11 cellular contexts compared by ENCODE assay signal in genomic region chr7:150586778-150587152, GRCh38. TPM values are rescaled to one million over a fixed set of nuclear protein-coding genes. Genes with fewer than 3 reads are reported as not detected.
A peak's percentile ranks its signal among the peaks of the same experiment; 100 is the strongest.
DNase-seq lines count a peak whose midpoint lies in the region; ATAC-seq and TF ChIP-seq lines count a peak whose summit lies in the region.
"Had no signal": no experiment of that assay in that cellular context is flagged by ENCODE, and none has a peak within 500 bp of the region (broad histone marks: within the 10 kb centered on the region; RNA-seq: fewer than 3 reads in every experiment).

No MANE protein-coding gene starts in this region.

- no peak for TF ChIP-seq POLR2A in transverse colon (IDR thresholded peaks at IDR 0.05)

- H3K4me3 ChIP-seq in mucosa of descending colon: no peak overlapping the region
- H3K4me3 ChIP-seq in transverse colon: no peak overlapping the region

- ATAC-seq in activated T-cell treated with anti-CD3 and anti-CD28 coated beads, Interleukin-2, amount 50 U/mL, for 72 hours (replicated peaks in 1 of 2): peak; percentile 54 to 56
- peak; percentile 43 for ATAC-seq in central memory CD8-positive, alpha-beta T cell (replicated peaks; ENCODE audit: extremely low read depth, poor library complexity, severe bottlenecking)
- ATAC-seq in mucosa of descending colon (peak; percentile 64), HG03565 (IDR thresholded peaks at IDR 0.05; ENCODE audit: unreplicated experiment) (no peak)

- peak overlapping the region; percentile 16 to 64 (median 52) for H3K27ac ChIP-seq in transverse colon

- no peaks in the 10 kb centered on the region for H3K27me3 Mint-ChIP-seq in activated T-cell treated with anti-CD3 and anti-CD28 coated beads, Interleukin-2, amount 50 U/mL, for 72 hours (ENCODE audit: low read depth)
- no peaks in the 10 kb centered on the region for H3K27me3 Mint-ChIP-seq in central memory CD8-positive, alpha-beta T cell

- in situ Hi-C loops in transverse colon (cut with MboI; ENCODE audit: low pct_ligation_motif_present in 1 of 4, low pct_unique_long_range_greater_than_20kb in 1 of 4, low sequenced_read_pairs in 3 of 4): no loop called here

- peak overlapping the region; percentile 16 for H3K27ac Mint-ChIP-seq in activated T-cell treated with anti-CD3 and anti-CD28 coated beads, Interleukin-2, amount 50 U/mL, for 72 hours
- H3K27ac Mint-ChIP-seq in central memory CD8-positive, alpha-beta T cell (ENCODE audit: low read depth): peak overlapping the region; percentile 7

- H3K36me3 Mint-ChIP-seq in activated T-cell treated with anti-CD3 and anti-CD28 coated beads, Interleukin-2, amount 50 U/mL, for 72 hours (ENCODE audit: insufficient read depth in 2 of 2): peaks cover 24% of the 10 kb centered on the region in 2 donors
- peaks cover 4% of the 10 kb centered on the region for H3K36me3 Mint-ChIP-seq in central memory CD8-positive, alpha-beta T cell (ENCODE audit: insufficient read depth)

- DNase-seq in activated T-cell treated with anti-CD3 and anti-CD28 coated beads, Interleukin-2, amount 50 U/mL, for 72 hours: no peak
- DNase-seq in activated T-cell treated with anti-CD3 and anti-CD28 coated beads, Interleukin-2, amount 50 U/mL, for 48 hours: no peak
- no peak for DNase-seq in central memory CD8-positive, alpha-beta T cell (ENCODE audit: low spot score in 2 of 2)
- DNase-seq in mucosa of descending colon (no peak), transverse colon (no peak), D341Med (ENCODE audit: low spot score) (no peak), iPS-NIHi11 (ENCODE audit: low spot score) (no peak)
- DNase-seq: NCI-H2227 treated with DMSO at 0.1 percent for 48 hours, SHP77 treated with DMSO at 0.1 percent for 48 hours had no signal

- peaks cover 13 to 23% of the 10 kb centered on the region in 2 donors for H3K9me3 Mint-ChIP-seq in activated T-cell treated with anti-CD3 and anti-CD28 coated beads, Interleukin-2, amount 50 U/mL, for 72 hours
- peaks cover 9% of the 10 kb centered on the region for H3K9me3 Mint-ChIP-seq in central memory CD8-positive, alpha-beta T cell

- peak; percentile 56 for TF ChIP-seq EP300 in transverse colon (IDR thresholded peaks at IDR 0.05; ENCODE audit: low read depth)

- peaks cover 30% of the 10 kb centered on the region for H3K4me1 Mint-ChIP-seq in activated T-cell treated with anti-CD3 and anti-CD28 coated beads, Interleukin-2, amount 50 U/mL, for 72 hours (ENCODE audit: low read depth)
- H3K4me1 Mint-ChIP-seq in central memory CD8-positive, alpha-beta T cell: peaks cover 27% of the 10 kb centered on the region
- H3K4me1 Mint-ChIP-seq: neural crest cell had no signal

- intact Hi-C loops in mucosa of descending colon (cut with DNase I, micrococcal nuclease) (no loop called here), transverse colon (cut with DNase I; ENCODE audit: low total_unique reads) (no loop called here)

- H3K4me1 ChIP-seq in mucosa of descending colon (ENCODE audit: low read depth) (peaks cover 5% of the 10 kb centered on the region), transverse colon (peaks cover 0 to 12% (median 5%) of the 10 kb centered on the region in 4 donors)

- H3K9me3 ChIP-seq in mucosa of descending colon (no peaks in the 10 kb centered on the region), transverse colon (no peaks in the 10 kb centered on the region)

- no peaks in the 10 kb centered on the region for H3K27me3 ChIP-seq in transverse colon

- TF ChIP-seq CTCF in mucosa of descending colon (IDR thresholded peaks at IDR 0.05): no peak
- TF ChIP-seq CTCF in transverse colon (IDR thresholded peaks at IDR 0.05): no peak

- H3K4me3 Mint-ChIP-seq in activated T-cell treated with anti-CD3 and anti-CD28 coated beads, Interleukin-2, amount 50 U/mL, for 72 hours: peak overlapping the region; percentile 57 to 74
- peak overlapping the region; percentile 4 for H3K4me3 Mint-ChIP-seq in central memory CD8-positive, alpha-beta T cell
- H3K4me3 Mint-ChIP-seq: neural crest cell had no signal

- H3K36me3 ChIP-seq in mucosa of descending colon (ENCODE audit: low read depth): no peaks in the 10 kb centered on the region
- no peaks in the 10 kb centered on the region for H3K36me3 ChIP-seq in transverse colon

RNA-seq across cellular contexts. Expression of gene GIMAP4, which starts 19.6 kb away (rescaled TPM):
- total RNA-seq in activated T-cell treated with anti-CD3 and anti-CD28 coated beads, Interleukin-2, amount 50 U/mL, for 72 hours: 100 to 1,000 TPM; 114 to 156 TPM
- total RNA-seq in mucosa of descending colon (10 to 100 TPM; 10.5 to 22.6 (median 18.1) TPM), transverse colon (10 to 100 TPM in 3 of 4 donors, 1 to 10 TPM in 1; 7.1 to 37.6 (median 15.7) TPM)
- total RNA-seq: neural crest cell had no signal

RNA-seq across cellular contexts. Expression of gene GIMAP6, which starts 45.4 kb away (rescaled TPM):
- 10 to 100 TPM; 35.1 to 41.6 TPM for total RNA-seq in activated T-cell treated with anti-CD3 and anti-CD28 coated beads, Interleukin-2, amount 50 U/mL, for 72 hours
- total RNA-seq in mucosa of descending colon (10 to 100 TPM in 2 of 3 donors, 1 to 10 TPM in 1; 7.5 to 14.9 (median 13.2) TPM), transverse colon (10 to 100 TPM in 1 of 4 donors, 1 to 10 TPM in 3; 2.2 to 11.7 (median 6.9) TPM)
- total RNA-seq: neural crest cell had no signal
